34 cellular contexts compared by ENCODE assay signal in the genomic region with DNA sequence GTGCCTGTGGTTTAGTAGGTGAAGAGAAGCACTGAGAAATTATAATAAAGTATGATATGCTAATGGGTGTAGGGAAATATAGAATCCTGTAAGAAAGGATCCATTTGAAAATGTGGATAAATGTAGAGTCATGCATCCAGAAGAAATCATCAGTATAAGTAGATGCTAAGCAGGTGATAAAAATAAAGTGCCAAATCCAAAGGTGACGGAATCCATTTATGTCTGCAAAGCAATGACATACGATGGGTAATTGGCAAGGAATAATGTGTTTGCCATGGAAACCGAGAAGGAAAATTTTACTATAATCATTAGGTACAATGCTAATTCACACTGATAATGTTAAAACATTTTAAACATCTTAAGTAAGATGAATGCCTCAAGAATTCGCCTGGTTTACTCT.
"Had no signal": no experiment of that assay in that cellular context is flagged by ENCODE, and none has a peak within 500 bp of the region (broad histone marks: within the 10 kb centered on the region; RNA-seq: fewer than 3 reads in every experiment).

No MANE protein-coding gene starts in this region.

- DNase-seq: Karpas-422, Kasumi-1, KG1, MG63, MM.1S, MV-4-11, NCI-H1048, NCI-H1092, NCI-H1092 treated with DMSO at 0.1 percent for 48 hours, NCI-H1105, NCI-H1105 treated with DMSO at 0.1 percent for 48 hours, NCI-H1417 treated with DMSO at 0.1 percent for 48 hours, NCI-H1436, NCI-H1436 treated with DMSO at 0.1 percent for 48 hours, NCI-H146, NCI-H1694, NCI-H1694 treated with DMSO at 0.1 percent for 48 hours, NCI-H187, NCI-H187 treated with DMSO at 0.1 percent for 48 hours, NCI-H2029, NCI-H2029 treated with DMSO at 0.1 percent for 48 hours, NCI-H2081, NCI-H2081 treated with DMSO at 0.1 percent for 48 hours, NCI-H2107, NCI-H2171, NCI-H2171 treated with DMSO at 0.1 percent for 48 hours, NCI-H2227 treated with DMSO at 0.1 percent for 48 hours, NCI-H226, NCI-H345, NCI-H446, NCI-H446 treated with DMSO at 0.1 percent for 48 hours, NCI-H510A, NCI-H510A treated with DMSO at 0.1 percent for 48 hours had no signal

- H3K9me3 ChIP-seq: MG63 had no signal

- H3K36me3 ChIP-seq: MG63 had no signal

- H3K4me2 ChIP-seq: KMS-11 had no signal

- H3K27me3 ChIP-seq: MG63 had no signal

- H3K4me3 ChIP-seq: MG63 had no signal

- H3K27ac ChIP-seq: KMS-11 had no signal

- H3K9ac ChIP-seq: KMS-11 had no signal
